Comparison of ENCODE assay signal across 28 cellular contexts in the genomic region with DNA sequence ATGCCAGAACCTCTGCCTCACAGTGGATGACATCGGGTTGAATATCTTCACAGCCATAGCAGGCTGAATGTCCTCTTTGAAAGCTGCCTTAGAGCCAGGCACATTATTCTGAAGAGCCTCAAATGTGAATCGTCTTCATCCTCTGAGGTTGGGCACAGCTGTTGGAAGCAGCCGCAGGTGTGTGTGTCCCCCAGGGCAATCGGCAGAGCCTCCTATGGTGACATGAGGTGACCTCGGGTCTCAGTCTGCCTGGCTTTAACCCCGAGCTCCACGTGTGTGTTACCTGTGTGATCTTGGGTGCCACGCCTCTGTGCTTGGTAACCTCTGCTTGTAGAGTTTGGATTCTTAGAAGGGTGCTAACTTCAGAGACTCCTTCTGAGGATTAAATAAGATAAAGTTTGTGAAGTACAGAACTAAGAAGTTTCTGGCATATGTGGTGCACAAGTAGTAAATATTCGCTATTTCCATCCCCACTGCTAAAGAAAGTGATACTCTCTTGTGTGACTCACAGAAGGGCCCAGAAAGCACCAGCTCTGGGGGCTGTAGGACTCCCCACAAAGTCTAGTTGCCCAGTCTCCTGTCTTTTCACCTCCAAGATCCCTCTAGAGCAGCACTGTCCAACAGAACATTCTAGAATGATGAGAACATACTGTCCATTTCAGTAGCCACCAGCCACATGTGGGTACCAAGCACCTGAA.
"Had no signal": no experiment of that assay in that cellular context is flagged by ENCODE, and none has a peak within 500 bp of the region (broad histone marks: within the 10 kb centered on the region; RNA-seq: fewer than 3 reads in every experiment).

No MANE protein-coding gene starts in this region.

- H3K27me3 ChIP-seq: neural progenitor cell, ovary, right lobe of liver, thyroid gland, tibial nerve, uterus had no signal

- H3K27ac ChIP-seq: neural progenitor cell, ovary, parathyroid adenoma, psoas muscle, right lobe of liver, sigmoid colon, thoracic aorta, thyroid gland, tibial nerve, upper lobe of right lung, uterus had no signal

- H3K9me3 Mint-ChIP-seq: naive B cell; naive thymus-derived CD8-positive, alpha-beta T cell; nephron; neural progenitor cell; stimulated activated memory B cell treated with anti-CD40 and anti-IgM and Interleukin-4, amounts not matched to agents 10 μg/mL and 1 μg/mL and 100 μg/mL, for 72 hours; stimulated activated naive CD8-positive, alpha-beta T cell treated with anti-CD3 and anti-CD28 coated beads, Interleukin-15, Interleukin-2, amounts not matched to agents 100 ng/mL and 50 ng/mL, for 24 hours; type B pancreatic cell had no signal

- H3K36me3 Mint-ChIP-seq: naive B cell; naive thymus-derived CD8-positive, alpha-beta T cell; neural progenitor cell; stimulated activated memory B cell treated with anti-CD40 and anti-IgM and Interleukin-4, amounts not matched to agents 10 μg/mL and 1 μg/mL and 100 μg/mL, for 72 hours; type B pancreatic cell had no signal

- H3K36me3 ChIP-seq: neural progenitor cell, ovary, right lobe of liver, sigmoid colon, thoracic aorta, thyroid gland, tibial nerve, upper lobe of right lung, uterus had no signal

- H3K9me3 ChIP-seq: ovary, psoas muscle, right lobe of liver, sigmoid colon, thoracic aorta, thyroid gland, upper lobe of right lung, uterus had no signal

- H3K4me3 ChIP-seq: neural progenitor cell, ovary, psoas muscle, right lobe of liver, sigmoid colon, thoracic aorta, thyroid gland, tibial nerve, upper lobe of right lung, uterus had no signal

- H3K4me3 Mint-ChIP-seq: naive B cell; naive thymus-derived CD8-positive, alpha-beta T cell; nephron; neural progenitor cell; stimulated activated memory B cell treated with anti-CD40 and anti-IgM and Interleukin-4, amounts not matched to agents 10 μg/mL and 1 μg/mL and 100 μg/mL, for 72 hours; stimulated activated naive CD8-positive, alpha-beta T cell treated with anti-CD3 and anti-CD28 coated beads, Interleukin-15, Interleukin-2, amounts not matched to agents 100 ng/mL and 50 ng/mL, for 24 hours; type B pancreatic cell had no signal

- ATAC-seq: naive thymus-derived CD8-positive, alpha-beta T cell; psoas muscle; right cardiac atrium; right lobe of liver; stimulated activated memory B cell treated with anti-CD40 and anti-IgM and Interleukin-4, amounts not matched to agents 10 μg/mL and 1 μg/mL and 100 μg/mL, for 72 hours; upper lobe of right lung had no signal

- H3K27ac Mint-ChIP-seq: naive B cell; nephron; neural progenitor cell; progenitor cell of endocrine pancreas; stimulated activated memory B cell treated with anti-CD40 and anti-IgM and Interleukin-4, amounts not matched to agents 10 μg/mL and 1 μg/mL and 100 μg/mL, for 72 hours; stimulated activated naive CD8-positive, alpha-beta T cell treated with anti-CD3 and anti-CD28 coated beads, Interleukin-15, Interleukin-2, amounts not matched to agents 100 ng/mL and 50 ng/mL, for 24 hours; type B pancreatic cell had no signal

- H3K4me1 ChIP-seq: parathyroid adenoma, psoas muscle, right lobe of liver, upper lobe of right lung, uterus had no signal

- DNase-seq: naive B cell; occipital lobe; ovary; psoas muscle; right cardiac atrium; right lobe of liver; sigmoid colon; small intestine; stimulated activated CD4-positive, alpha-beta T cell treated with anti-CD3 and anti-CD28 coated beads, Interleukin-12 subunit alpha, Interleukin-12 subunit beta, amount 100 ng/mL, for 4 hours; stimulated activated CD4-positive, alpha-beta T cell treated with anti-CD3 and anti-CD28 coated beads, Interleukin-1b, Interleukin-23, amount 100 ng/mL, for 48 hours; stimulated activated CD4-positive, alpha-beta T cell treated with anti-CD3 and anti-CD28 coated beads, Interleukin-4, amount 100 ng/mL, for 1 hour; stimulated activated CD4-positive, alpha-beta T cell treated with anti-CD3 and anti-CD28 coated beads, Interleukin-4, amount 100 ng/mL, for 4 hours; stimulated activated CD8-positive, alpha-beta memory T cell treated with anti-CD3 and anti-CD28 coated beads, Interleukin-4, amount 100 ng/mL, for 48 hours; stimulated activated naive CD4-positive, alpha-beta T cell; substantia nigra; thyroid gland; upper lobe of right lung; uterus had no signal

- H3K4me1 Mint-ChIP-seq: naive B cell; naive thymus-derived CD8-positive, alpha-beta T cell; stimulated activated memory B cell treated with anti-CD40 and anti-IgM and Interleukin-4, amounts not matched to agents 10 μg/mL and 1 μg/mL and 100 μg/mL, for 72 hours had no signal
